1 cellular context compared by ENCODE assay signal in genomic region chr13:76991432-76991795, GRCh38.
TF ChIP-seq lines count a peak whose summit lies in the region.

No MANE protein-coding gene starts in this region.

TF ChIP-seq in endothelial cell of umbilical vein, 7 proteins besides CTCF, POLR2A, EP300 and RAD21:
- no peak for TF ChIP-seq MYC (IDR thresholded peaks at IDR 0.05; ENCODE audit: low read depth, low read length)
- no peak for TF ChIP-seq JUN (IDR thresholded peaks at IDR 0.05; ENCODE audit: borderline replicate concordance, insufficient read depth, insufficient read length, low read depth)
- TF ChIP-seq MAX (IDR thresholded peaks at IDR 0.05; ENCODE audit: insufficient read depth, insufficient read length), result no peak
- TF ChIP-seq POLR2AphosphoS5 (IDR thresholded peaks at IDR 0.05; ENCODE audit: insufficient read depth, low read depth, low read length), result no peak
